Comparison of ENCODE assay signal across 8 cellular contexts in genomic region chr9:4662989-4663792, GRCh38. TPM values are rescaled to one million over a fixed set of nuclear protein-coding genes. Genes with fewer than 3 reads are reported as not detected.
DNase-seq lines count a peak whose midpoint lies in the region; ATAC-seq and TF ChIP-seq lines count a peak whose summit lies in the region.

No MANE protein-coding gene starts in this region.

- peaks cover 52% of the 10 kb centered on the region for H3K4me1 Mint-ChIP-seq in T-helper 1 cell treated with Interleukin-12 subunit alpha and Interleukin-12 subunit beta and Interleukin-4 antibody, amounts not matched to agents 30 μg/mL and 1 μg/mL, for 36 hours (ENCODE audit: low read depth)
- peaks cover 35% of the 10 kb centered on the region for H3K4me1 Mint-ChIP-seq in neural progenitor cell

- H3K4me3 Mint-ChIP-seq in T-helper 1 cell treated with Interleukin-12 subunit alpha and Interleukin-12 subunit beta and Interleukin-4 antibody, amounts not matched to agents 30 μg/mL and 1 μg/mL, for 36 hours, result peak overlapping the region; percentile 83
- H3K4me3 Mint-ChIP-seq in neural progenitor cell, result peak overlapping the region; percentile 89

- H3K9me3 ChIP-seq in OCI-LY7 (ENCODE audit: low read length) (no peaks in the 10 kb centered on the region), endocrine pancreas (ENCODE audit: control insufficient read depth, low read length) (no peaks in the 10 kb centered on the region), neural progenitor cell (ENCODE audit: low read depth) (no peaks in the 10 kb centered on the region)

- H3K4me2 ChIP-seq in OCI-LY7 (ENCODE audit: low read length) (peak overlapping the region; percentile 83), neural progenitor cell (peak overlapping the region; percentile 93)

- no peak for TF ChIP-seq CTCF in OCI-LY7 (conservative IDR thresholded peaks at IDR 0.05; ENCODE audit: low read length)
- no peak for TF ChIP-seq CTCF in neural progenitor cell (IDR thresholded peaks at IDR 0.05)

- no peaks in the 10 kb centered on the region for H3K9me2 ChIP-seq in OCI-LY7 (ENCODE audit: insufficient read depth, low read length)

- POLR2A ChIA-PET in OCI-LY7 (lab: Charles Lee), result interaction anchor here (0.6 to 1.2 kb wide), 2 partner anchors 77 to 1385 kb away, joined by 3 to 6 read pairs; no protein-coding TSS in a partner anchor

- ATAC-seq in HG02571 (IDR thresholded peaks at IDR 0.05; ENCODE audit: unreplicated experiment), result no peak

- H3K9ac ChIP-seq in endocrine pancreas (ENCODE audit: control insufficient read depth, insufficient read depth, low read length) (peak overlapping the region; percentile 71), neural progenitor cell (no peak overlapping the region)

- H3K4me3 ChIP-seq in OCI-LY7 (ENCODE audit: low read depth, low read length, poor library complexity, severe bottlenecking), result peak overlapping the region; percentile 77
- peak overlapping the region; percentile 92 for H3K4me3 ChIP-seq in endocrine pancreas (ENCODE audit: control insufficient read depth, insufficient read depth, low read length)
- peak overlapping the region; percentile 69 for H3K4me3 ChIP-seq in neural progenitor cell

- peaks cover 4% of the 10 kb centered on the region for H3K36me3 Mint-ChIP-seq in T-helper 1 cell treated with Interleukin-12 subunit alpha and Interleukin-12 subunit beta and Interleukin-4 antibody, amounts not matched to agents 30 μg/mL and 1 μg/mL, for 36 hours (ENCODE audit: low read depth)
- H3K36me3 Mint-ChIP-seq in neural progenitor cell, result no peaks in the 10 kb centered on the region

- intact Hi-C loops in OCI-LY7 (cut with micrococcal nuclease; ENCODE audit: unreplicated experiment), result loop anchor here (1.0 to 5.0 kb wide), 3 partner anchors 77 to 774 kb away; partner anchors contain the start of gene PLGRKT

- H3F3A ChIP-seq in neural progenitor cell (ENCODE audit: low read depth), result peaks cover 16% of the 10 kb centered on the region

- DNase-seq in T-helper 1 cell (no peak), OCI-LY7 (ENCODE audit: low spot score) (no peak), neural progenitor cell (ENCODE audit: low spot score) (peak; percentile 1), GM19238 (ENCODE audit: insufficient read length, low spot score) (no peak), HK-2 (ENCODE audit: unreplicated experiment) (no peak)

- no peaks in the 10 kb centered on the region for H3K27me3 ChIP-seq in endocrine pancreas (ENCODE audit: control insufficient read depth, insufficient read depth, low read length)
- H3K27me3 ChIP-seq in neural progenitor cell, result peaks cover 25% of the 10 kb centered on the region

- H3K9me3 Mint-ChIP-seq in T-helper 1 cell treated with Interleukin-12 subunit alpha and Interleukin-12 subunit beta and Interleukin-4 antibody, amounts not matched to agents 30 μg/mL and 1 μg/mL, for 36 hours, result no peaks in the 10 kb centered on the region
- no peaks in the 10 kb centered on the region for H3K9me3 Mint-ChIP-seq in neural progenitor cell

- H3K27me3 Mint-ChIP-seq in T-helper 1 cell treated with Interleukin-12 subunit alpha and Interleukin-12 subunit beta and Interleukin-4 antibody, amounts not matched to agents 30 μg/mL and 1 μg/mL, for 36 hours (ENCODE audit: low read depth), result peaks cover 8% of the 10 kb centered on the region
- H3K27me3 Mint-ChIP-seq in neural progenitor cell (ENCODE audit: insufficient read depth, low read depth), result no peaks in the 10 kb centered on the region

- H3K36me3 ChIP-seq in OCI-LY7 (ENCODE audit: insufficient read depth, low read length) (no peaks in the 10 kb centered on the region), endocrine pancreas (ENCODE audit: control insufficient read depth, insufficient read depth, low read length) (no peaks in the 10 kb centered on the region), neural progenitor cell (no peaks in the 10 kb centered on the region)

- H4K20me1 ChIP-seq in OCI-LY7 (ENCODE audit: insufficient read depth, low read length) (no peaks in the 10 kb centered on the region), neural progenitor cell (ENCODE audit: low read depth) (no peaks in the 10 kb centered on the region)

- no peak overlapping the region for H3K27ac ChIP-seq in OCI-LY7 (ENCODE audit: low read depth, low read length, poor library complexity, severe bottlenecking)
- H3K27ac ChIP-seq in neural progenitor cell, result no peak overlapping the region

- BruUV-seq in OCI-LY7 (replicated peaks; lab: Mats Ljungman, UMichigan), result no TSS peak

- peaks cover 27% of the 10 kb centered on the region for H3K4me1 ChIP-seq in OCI-LY7 (ENCODE audit: insufficient read depth, low read length, poor library complexity, severe bottlenecking)
- peaks cover 35% of the 10 kb centered on the region for H3K4me1 ChIP-seq in endocrine pancreas (ENCODE audit: control insufficient read depth, insufficient read depth, low read length)
- H3K4me1 ChIP-seq in neural progenitor cell, result peaks cover 7% of the 10 kb centered on the region

- H2AFZ ChIP-seq in OCI-LY7 (ENCODE audit: low read length) (no peak overlapping the region), neural progenitor cell (replicated peaks) (no peak overlapping the region)

- H3K79me2 ChIP-seq in OCI-LY7 (ENCODE audit: insufficient read depth, low read depth, low read length) (no peaks in the 10 kb centered on the region), neural progenitor cell (ENCODE audit: low read depth) (no peaks in the 10 kb centered on the region)

- CTCF ChIA-PET in OCI-LY7 (lab: Charles Lee; ENCODE audit: unreplicated experiment), result no interaction called here

- H3K27ac Mint-ChIP-seq in T-helper 1 cell treated with Interleukin-12 subunit alpha and Interleukin-12 subunit beta and Interleukin-4 antibody, amounts not matched to agents 30 μg/mL and 1 μg/mL, for 36 hours, result peak overlapping the region; percentile 68
- H3K27ac Mint-ChIP-seq in neural progenitor cell, result peak overlapping the region; percentile 7

RNA-seq across cellular contexts. Expression of gene PLPP6, which starts 1.1 kb away (rescaled TPM):
- 2.5 and 4.6 TPM in 2 replicates for total RNA-seq in OCI-LY7 (2014; rRNA removed; shearing (Covaris generic))
- total RNA-seq in OCI-LY7 (2022) (7.5 and 8.1 TPM in 2 replicates), neural progenitor cell (ENCODE audit: low replicate concordance) (10.5 and 11.1 TPM in 2 replicates)

RNA-seq across cellular contexts. Expression of gene SPATA6L, which starts 3.1 kb away (rescaled TPM):
- not detected in 2 replicates for total RNA-seq in OCI-LY7 (2014; rRNA removed; shearing (Covaris generic))
- total RNA-seq in OCI-LY7 (2022), result 0.49 and 2.3 TPM in 2 replicates
- 0.99 TPM in 1 of 2 replicates, not detected in the other for total RNA-seq in neural progenitor cell (ENCODE audit: low replicate concordance)

RNA-seq across cellular contexts. Expression of gene CDC37L1, which starts 16.2 kb away (rescaled TPM):
- 11.7 and 13.8 TPM in 2 replicates for total RNA-seq in OCI-LY7 (2014; rRNA removed; shearing (Covaris generic))
- total RNA-seq in OCI-LY7 (2022) (9.3 and 11.1 TPM in 2 replicates), neural progenitor cell (ENCODE audit: low replicate concordance) (24.3 and 32.1 TPM in 2 replicates)
